In the genomic region with DNA sequence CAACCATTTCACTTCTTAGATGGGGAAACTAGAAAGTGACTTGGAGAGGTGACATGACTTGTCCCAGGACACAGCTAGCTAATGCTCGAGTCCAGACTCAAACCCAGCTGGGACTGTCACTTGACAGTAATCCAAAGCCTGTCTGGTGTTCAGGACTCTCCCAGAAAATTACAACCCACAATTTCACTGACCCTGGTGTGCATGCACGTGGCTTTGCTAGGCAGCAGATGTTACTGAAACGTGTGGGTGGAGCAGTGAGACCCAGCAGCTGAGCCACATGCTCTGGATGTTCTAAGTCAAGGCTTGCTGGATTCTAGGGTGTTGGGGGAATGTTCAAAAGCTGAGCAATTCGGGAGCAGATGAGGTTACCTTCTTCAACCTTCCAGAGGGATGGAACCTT, we compare ENCODE assay signal across 23 cellular contexts.
"Had no signal": no experiment of that assay in that cellular context is flagged by ENCODE, and none has a peak within 500 bp of the region (broad histone marks: within the 10 kb centered on the region; RNA-seq: fewer than 3 reads in every experiment).

No MANE protein-coding gene starts in this region.

- FAIRE-seq: astrocyte, RCC 7860 had no signal

- H3K4me1 ChIP-seq: SJSA1 had no signal

- H3K4me2 ChIP-seq: KMS-11 had no signal

- H3K36me3 ChIP-seq: SJSA1 had no signal

- H3K9ac ChIP-seq: KMS-11 had no signal

- ATAC-seq: activated T-helper 17 cell treated with anti-CD3 and anti-CD28 coated beads, Interleukin-2, amount 50 U/mL, for 72 hours; PC-3; SK-N-SH treated with all-trans-retinoic acid at 6 μM for 48 hours had no signal

- H3K27ac ChIP-seq: KMS-11, SJSA1 had no signal

- H3K9me3 ChIP-seq: SJSA1 had no signal

- H3K4me3 ChIP-seq: SJSA1 had no signal

- DNase-seq: activated CD4-positive, alpha-beta memory T cell treated with anti-CD3 and anti-CD28 coated beads, Interleukin-2, amount 10 ng/mL, durations not matched to agents 7 days and 5 days; activated CD4-positive, alpha-beta T cell treated with anti-CD3 and anti-CD28 coated beads, Interleukin-2, amount 10 ng/mL, durations not matched to agents 7 days and 5 days; activated CD4-positive, CD25-positive, alpha-beta regulatory T cell; activated gamma-delta T cell; activated naive CD4-positive, alpha-beta T cell treated with anti-CD3 and anti-CD28 coated beads for 36 hours; activated T-cell treated with anti-CD3 and anti-CD28 coated beads for 4 hours; activated T-cell treated with anti-CD3 and anti-CD28 coated beads, Interleukin-2, amount 50 U/mL, for 48 hours; NCI-H1092; NCI-H1417; NCI-H187; NCI-H2081 treated with DMSO at 0.1 percent for 48 hours; NCI-H446; NCI-H526; PC-3; SHP77; SW 1271; T-helper 9 cell had no signal
